ENCODE assay signal across 28 cellular contexts in the genomic region with DNA sequence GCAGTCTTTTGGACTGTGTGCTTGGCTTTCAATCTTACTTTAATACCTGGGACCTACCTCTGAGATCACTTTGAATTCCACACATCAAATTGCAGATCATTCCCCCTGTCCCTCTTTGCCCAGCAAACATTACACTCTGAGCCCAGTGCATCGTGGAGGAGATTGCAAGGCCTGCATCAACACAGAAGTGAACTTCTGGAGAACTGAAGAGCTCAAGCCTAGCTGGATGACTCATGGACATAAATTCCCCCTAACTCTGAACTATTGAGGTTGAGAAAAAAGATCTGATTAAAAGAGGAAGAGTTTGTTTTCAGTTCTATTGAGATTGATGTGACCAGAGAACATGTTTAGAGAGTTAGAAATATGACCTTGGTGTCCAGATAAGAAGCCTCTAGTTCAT.
DNase-seq lines count a peak whose midpoint lies in the region; ATAC-seq lines count a peak whose summit lies in the region.
"Had no signal": no experiment of that assay in that cellular context is flagged by ENCODE, and none has a peak within 500 bp of the region (broad histone marks: within the 10 kb centered on the region; RNA-seq: fewer than 3 reads in every experiment).

No MANE protein-coding gene starts in this region.

- DNase-seq in activated T-cell treated with anti-CD3 and anti-CD28 coated beads, Interleukin-2, amount 50 U/mL, for 24 hours, result no peak
- no peak for DNase-seq in activated T-cell treated with anti-CD3 and anti-CD28 coated beads for 4 hours
- no peak for DNase-seq in activated T-cell treated with anti-CD3 and anti-CD28 coated beads, Interleukin-2, amount 50 U/mL, for 4 hours
- peak in 1 of 2 donors; percentile 50 for DNase-seq in stimulated activated effector memory CD8-positive, alpha-beta T cell treated with anti-CD3 and anti-CD28 coated beads, Interleukin-12 subunit alpha, Interleukin-12 subunit beta, amount 100 ng/mL, for 72 hours (ENCODE audit: low spot score in 2 of 2)
- DNase-seq: activated gamma-delta T cell treated with Interleukin-2 at 50 U/mL for 16 hours; amygdala; BE2C; CD8-positive, alpha-beta memory T cell; DMS 273 treated with DMSO at 0.1 percent for 48 hours; dorsolateral prefrontal cortex; foreskin melanocyte; heart right ventricle; KBM-7; kidney; left ventricle myocardium superior; NCI-H1105 treated with DMSO at 0.1 percent for 48 hours; NCI-H2029; NCI-H510A treated with DMSO at 0.1 percent for 48 hours; small intestine; stimulated activated CD4-positive, alpha-beta T cell treated with anti-CD3 and anti-CD28 coated beads, Interleukin-2, amount 100 ng/mL, for 24 hours; substantia nigra; T-cell; trophoblast cell had no signal

- H3K9me3 Mint-ChIP-seq in activated T-cell treated with anti-CD3 and anti-CD28 coated beads, Interleukin-2, amount 50 U/mL, for 24 hours, result no peaks in the 10 kb centered on the region
- H3K9me3 Mint-ChIP-seq in activated T-cell treated with anti-CD3 and anti-CD28 coated beads, Interleukin-2, amount 50 U/mL, for 4 hours, result no peaks in the 10 kb centered on the region
- peaks cover 3% of the 10 kb centered on the region for H3K9me3 Mint-ChIP-seq in stimulated activated effector memory CD8-positive, alpha-beta T cell treated with anti-CD3 and anti-CD28 coated beads, Interleukin-12 subunit alpha, Interleukin-12 subunit beta, amount 100 ng/mL, for 72 hours
- H3K9me3 Mint-ChIP-seq: CD8-positive, alpha-beta memory T cell had no signal

- peak overlapping the region; percentile 77 for H3K27ac Mint-ChIP-seq in activated T-cell treated with anti-CD3 and anti-CD28 coated beads, Interleukin-2, amount 50 U/mL, for 24 hours
- H3K27ac Mint-ChIP-seq in stimulated activated effector memory CD8-positive, alpha-beta T cell treated with anti-CD3 and anti-CD28 coated beads, Interleukin-12 subunit alpha, Interleukin-12 subunit beta, amount 100 ng/mL, for 72 hours, result peak overlapping the region; percentile 1
- H3K27ac Mint-ChIP-seq: T-cell had no signal

- no peak overlapping the region for H3K4me3 Mint-ChIP-seq in activated T-cell treated with anti-CD3 and anti-CD28 coated beads, Interleukin-2, amount 50 U/mL, for 24 hours
- H3K4me3 Mint-ChIP-seq in activated T-cell treated with anti-CD3 and anti-CD28 coated beads, Interleukin-2, amount 50 U/mL, for 4 hours, result no peak overlapping the region
- no peak overlapping the region for H3K4me3 Mint-ChIP-seq in stimulated activated effector memory CD8-positive, alpha-beta T cell treated with anti-CD3 and anti-CD28 coated beads, Interleukin-12 subunit alpha, Interleukin-12 subunit beta, amount 100 ng/mL, for 72 hours
- H3K4me3 Mint-ChIP-seq: CD8-positive, alpha-beta memory T cell; T-cell had no signal

- no peaks in the 10 kb centered on the region for H3K27me3 Mint-ChIP-seq in activated T-cell treated with anti-CD3 and anti-CD28 coated beads, Interleukin-2, amount 50 U/mL, for 24 hours
- H3K27me3 Mint-ChIP-seq in activated T-cell treated with anti-CD3 and anti-CD28 coated beads, Interleukin-2, amount 50 U/mL, for 4 hours (ENCODE audit: low read depth), result no peaks in the 10 kb centered on the region
- H3K27me3 Mint-ChIP-seq: T-cell had no signal

- H3K36me3 Mint-ChIP-seq in activated T-cell treated with anti-CD3 and anti-CD28 coated beads, Interleukin-2, amount 50 U/mL, for 24 hours (ENCODE audit: low read depth), result no peaks in the 10 kb centered on the region
- no peaks in the 10 kb centered on the region for H3K36me3 Mint-ChIP-seq in activated T-cell treated with anti-CD3 and anti-CD28 coated beads, Interleukin-2, amount 50 U/mL, for 4 hours (ENCODE audit: insufficient read depth)
- H3K36me3 Mint-ChIP-seq in stimulated activated effector memory CD8-positive, alpha-beta T cell treated with anti-CD3 and anti-CD28 coated beads, Interleukin-12 subunit alpha, Interleukin-12 subunit beta, amount 100 ng/mL, for 72 hours, result no peaks in the 10 kb centered on the region
- H3K36me3 Mint-ChIP-seq: CD8-positive, alpha-beta memory T cell; T-cell had no signal

- H3K4me1 Mint-ChIP-seq in activated T-cell treated with anti-CD3 and anti-CD28 coated beads, Interleukin-2, amount 50 U/mL, for 24 hours (ENCODE audit: low read depth), result peaks cover 23% of the 10 kb centered on the region
- peaks cover 6% of the 10 kb centered on the region for H3K4me1 Mint-ChIP-seq in activated T-cell treated with anti-CD3 and anti-CD28 coated beads, Interleukin-2, amount 50 U/mL, for 4 hours (ENCODE audit: low read depth)
- H3K4me1 Mint-ChIP-seq in stimulated activated effector memory CD8-positive, alpha-beta T cell treated with anti-CD3 and anti-CD28 coated beads, Interleukin-12 subunit alpha, Interleukin-12 subunit beta, amount 100 ng/mL, for 72 hours, result peaks cover 18% of the 10 kb centered on the region

- ATAC-seq in HG02759 (IDR thresholded peaks at IDR 0.05; ENCODE audit: unreplicated experiment), result peak; percentile 43
- peak; percentile 35 to 59 for ATAC-seq in activated T-cell treated with anti-CD3 and anti-CD28 coated beads, Interleukin-2, amount 50 U/mL, for 4 hours
- ATAC-seq in stimulated activated effector memory CD8-positive, alpha-beta T cell treated with anti-CD3 and anti-CD28 coated beads, Interleukin-12 subunit alpha, Interleukin-12 subunit beta, amount 100 ng/mL, for 72 hours, result peak; percentile 76
- ATAC-seq in GM18517 (IDR thresholded peaks at IDR 0.05; ENCODE audit: unreplicated experiment), result no peak
- no peak for ATAC-seq in GM21381 (IDR thresholded peaks at IDR 0.05; ENCODE audit: unreplicated experiment)
- no peak for ATAC-seq in GM21528 (IDR thresholded peaks at IDR 0.05; ENCODE audit: low FRiP score, unreplicated experiment)
- ATAC-seq: activated CD4-positive, CD25-positive, alpha-beta regulatory T cell treated with anti-CD3 and anti-CD28 coated beads, Interleukin-2, amount 50 U/mL, for 24 hours; heart right ventricle; left ventricle myocardium superior; T-cell had no signal

Comparison
In these comparisons a context has a peak if more than half of its experiments do, and no peak if none do; other contexts are left out.
1. ATAC-seq: peak in HG02759 (single experiment), activated T-cell treated with anti-CD3 and anti-CD28 coated beads, Interleukin-2, amount 50 U/mL, for 4 hours (2 of 2) and stimulated activated effector memory CD8-positive, alpha-beta T cell treated with anti-CD3 and anti-CD28 coated beads, Interleukin-12 subunit alpha, Interleukin-12 subunit beta, amount 100 ng/mL, for 72 hours (single experiment); none in GM18517 (single experiment), GM21381 (single experiment) and GM21528 (single experiment).